In the genomic region with DNA sequence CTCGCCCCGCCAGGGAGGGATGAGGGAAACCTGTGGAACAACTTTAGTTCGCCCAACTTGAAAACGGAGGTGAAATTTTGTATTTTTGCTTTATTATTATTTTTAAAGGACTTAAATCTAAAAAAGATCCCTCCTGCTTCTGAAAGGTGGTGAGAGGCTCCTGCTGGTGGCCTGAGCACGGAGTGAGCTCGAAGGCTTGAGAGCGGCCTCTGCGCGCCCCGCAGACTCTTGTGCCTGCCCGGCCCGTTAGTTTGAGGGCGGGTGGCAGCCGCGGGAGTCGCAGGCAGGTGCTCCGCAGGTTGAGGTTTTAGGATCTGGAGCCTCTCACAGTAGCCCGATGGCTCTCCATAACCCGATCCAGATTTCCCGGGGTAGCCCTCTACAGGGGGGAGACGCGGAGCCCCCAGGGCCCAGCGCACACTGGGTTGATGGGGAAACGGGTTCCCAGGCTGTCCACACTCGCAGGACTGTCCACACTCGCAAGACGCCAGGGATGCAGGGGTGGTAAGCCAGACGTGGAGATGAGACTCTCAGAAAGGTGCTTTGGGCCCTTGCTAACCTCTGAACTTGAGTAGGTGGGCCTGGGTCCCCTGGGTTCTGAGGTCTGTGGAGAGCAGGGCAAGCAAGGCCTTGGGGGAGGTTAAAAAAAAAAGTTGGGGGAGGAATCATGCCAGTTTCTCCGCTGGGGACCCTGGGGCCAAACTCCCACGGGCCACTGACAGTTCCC, we compare ENCODE assay signal across 8 cellular contexts. TPM values are rescaled to one million over a fixed set of nuclear protein-coding genes. Genes with fewer than 3 reads are reported as not detected.
DNase-seq lines count a peak whose midpoint lies in the region; ATAC-seq, FAIRE-seq and TF ChIP-seq lines count a peak whose summit lies in the region.

No MANE protein-coding gene starts in this region.

- H3K27me3 ChIP-seq in KMS-11 (ENCODE audit: insufficient read depth, low read depth): no peaks in the 10 kb centered on the region

- peak overlapping the region; percentile 94 to 99 for H3K4me3 Mint-ChIP-seq in activated T-cell treated with anti-CD3 and anti-CD28 coated beads, Interleukin-2, amount 50 U/mL, for 72 hours

- no peaks in the 10 kb centered on the region for H4K20me1 ChIP-seq in KMS-11 (ENCODE audit: insufficient read depth)

- TF ChIP-seq CTCF in KMS-11 (conservative IDR thresholded peaks at IDR 0.05; ENCODE audit: low read depth, low read length): no peak

- H3K4me1 ChIP-seq in KMS-11 (ENCODE audit: low read depth, poor library complexity, severe bottlenecking): peaks cover 28% of the 10 kb centered on the region

- intact Hi-C loops in left ventricle myocardium superior (cut with micrococcal nuclease): loop anchor here (10.0 kb wide), 1 partner anchor 291 kb away; no protein-coding TSS in a partner anchor

- H3K4me2 ChIP-seq in KMS-11: peak overlapping the region; percentile 97

- H2AFZ ChIP-seq in KMS-11 (ENCODE audit: low read depth): no peak overlapping the region

- H3K27me3 Mint-ChIP-seq in activated T-cell treated with anti-CD3 and anti-CD28 coated beads, Interleukin-2, amount 50 U/mL, for 72 hours (ENCODE audit: low read depth): no peaks in the 10 kb centered on the region

- FAIRE-seq in urothelium cell line (lab: Jason Lieb, UNC): no peak

- H3K4me1 Mint-ChIP-seq in activated T-cell treated with anti-CD3 and anti-CD28 coated beads, Interleukin-2, amount 50 U/mL, for 72 hours (ENCODE audit: low read depth): peaks cover 61% of the 10 kb centered on the region

- H3K9ac ChIP-seq in KMS-11: peak overlapping the region; percentile 99

- ATAC-seq in activated T-cell treated with anti-CD3 and anti-CD28 coated beads, Interleukin-2, amount 50 U/mL, for 72 hours (replicated peaks in 1 of 2): no peak
- ATAC-seq in left ventricle myocardium superior: no peak
- no peak for ATAC-seq in HG03432 (IDR thresholded peaks at IDR 0.05; ENCODE audit: unreplicated experiment)

- peak overlapping the region; percentile 79 for H3K27ac Mint-ChIP-seq in activated T-cell treated with anti-CD3 and anti-CD28 coated beads, Interleukin-2, amount 50 U/mL, for 72 hours

- H3K36me3 ChIP-seq in KMS-11 (ENCODE audit: insufficient read depth): peaks cover 10% of the 10 kb centered on the region; the same call in 1 of the 2 replicates

- DNase-seq in activated T-cell treated with anti-CD3 and anti-CD28 coated beads, Interleukin-2, amount 50 U/mL, for 72 hours: peak; percentile 35 to 49
- DNase-seq in left ventricle myocardium superior (peak; percentile 51), skeletal muscle cell (ENCODE audit: low read depth) (no peak), midbrain (lab: John Stamatoyannopoulos, UW) (no peak), SKM-1 (lab: John Stamatoyannopoulos, UW; ENCODE audit: unreplicated experiment) (no peak), urothelium cell line (ENCODE audit: low spot score) (no peak)

- peaks cover 96% of the 10 kb centered on the region for H3K79me2 ChIP-seq in KMS-11 (ENCODE audit: insufficient read depth, low read depth)

- H3K9me3 Mint-ChIP-seq in activated T-cell treated with anti-CD3 and anti-CD28 coated beads, Interleukin-2, amount 50 U/mL, for 72 hours: no peaks in the 10 kb centered on the region

- H3K4me3 ChIP-seq in KMS-11 (IDR thresholded peaks at IDR 0.05; ENCODE audit: insufficient read depth, low read depth, low read length) (no peak overlapping the region), skeletal muscle cell (ENCODE audit: low read depth, low read length) (peak overlapping the region; percentile 94)

- H3K27ac ChIP-seq in KMS-11: peak overlapping the region; percentile 95

- peaks cover 12 to 23% of the 10 kb centered on the region in 2 donors for H3K36me3 Mint-ChIP-seq in activated T-cell treated with anti-CD3 and anti-CD28 coated beads, Interleukin-2, amount 50 U/mL, for 72 hours (ENCODE audit: insufficient read depth in 2 of 2)

RNA-seq across cellular contexts. Expression of a gene that starts 46.3 kb away (rescaled TPM):
- 10 to 100 TPM; 18.5 to 19.4 TPM for total RNA-seq in activated T-cell treated with anti-CD3 and anti-CD28 coated beads, Interleukin-2, amount 50 U/mL, for 72 hours
- total RNA-seq in left ventricle myocardium superior: 2.8 TPM

Comparison
In these comparisons a context has a peak if more than half of its experiments do, and no peak if none do; other contexts are left out.
1. DNase-seq: peak in activated T-cell treated with anti-CD3 and anti-CD28 coated beads, Interleukin-2, amount 50 U/mL, for 72 hours (2 of 2) and left ventricle myocardium superior (single experiment); none in skeletal muscle cell (single experiment), midbrain (single experiment), SKM-1 (single experiment) and urothelium cell line (single experiment).